Comparison of ENCODE assay signal across 22 cellular contexts in genomic region chr14:55662757-55663156, GRCh38.
"Had no signal": no experiment of that assay in that cellular context is flagged by ENCODE, and none has a peak within 500 bp of the region (broad histone marks: within the 10 kb centered on the region; RNA-seq: fewer than 3 reads in every experiment).

No MANE protein-coding gene starts in this region.

- H3K4me3 ChIP-seq: prostate gland, sigmoid colon, smooth muscle cell, suprapubic skin, tibial artery, upper lobe of left lung, vagina had no signal

- H3K27me3 ChIP-seq: sigmoid colon, suprapubic skin, tibial artery, upper lobe of left lung, vagina had no signal

- FAIRE-seq: colon, keratinocyte had no signal

- ATAC-seq: effector memory CD8-positive, alpha-beta T cell; left colon; naive thymus-derived CD4-positive, alpha-beta T cell; stimulated activated effector memory CD8-positive, alpha-beta T cell treated with anti-CD3 and anti-CD28 coated beads, Interleukin-12 subunit alpha, Interleukin-12 subunit beta, amount 100 ng/mL, for 72 hours; stimulated activated naive CD8-positive, alpha-beta T cell treated with anti-CD3 and anti-CD28 coated beads, Interleukin-15, Interleukin-2, amounts not matched to agents 100 U/mL and 50 U/mL, for 24 hours had no signal

- H3K27ac ChIP-seq: parathyroid adenoma, prostate gland, sigmoid colon, suprapubic skin, tibial artery, upper lobe of left lung, vagina had no signal

- H3K9me3 ChIP-seq: prostate gland, sigmoid colon, suprapubic skin, tibial artery, upper lobe of left lung, vagina had no signal

- H3K4me1 ChIP-seq: parathyroid adenoma, prostate gland, suprapubic skin, upper lobe of left lung, vagina had no signal

- H3K36me3 ChIP-seq: prostate gland had no signal

- DNase-seq: cerebellar nuclear complex; effector memory CD8-positive, alpha-beta T cell; foreskin melanocyte; immature natural killer cell; left colon; mammary epithelial cell; naive thymus-derived CD4-positive, alpha-beta T cell; nephron progenitor cell; sigmoid colon; stimulated activated CD4-positive, alpha-beta T cell treated with anti-CD3 and anti-CD28 coated beads, Interleukin-4, amount 100 ng/mL, for 1 hour; stimulated activated CD8-positive, alpha-beta memory T cell treated with anti-CD3 and anti-CD28 coated beads, Interleukin-4, amount 100 ng/mL, for 48 hours; stimulated activated naive CD8-positive, alpha-beta T cell treated with anti-CD3 and anti-CD28 coated beads, Interleukin-15, Interleukin-2, amounts not matched to agents 100 U/mL and 50 U/mL, for 24 hours; tibial artery; upper lobe of left lung had no signal
